Comparison of ENCODE assay signal across 17 cellular contexts in the genomic region with DNA sequence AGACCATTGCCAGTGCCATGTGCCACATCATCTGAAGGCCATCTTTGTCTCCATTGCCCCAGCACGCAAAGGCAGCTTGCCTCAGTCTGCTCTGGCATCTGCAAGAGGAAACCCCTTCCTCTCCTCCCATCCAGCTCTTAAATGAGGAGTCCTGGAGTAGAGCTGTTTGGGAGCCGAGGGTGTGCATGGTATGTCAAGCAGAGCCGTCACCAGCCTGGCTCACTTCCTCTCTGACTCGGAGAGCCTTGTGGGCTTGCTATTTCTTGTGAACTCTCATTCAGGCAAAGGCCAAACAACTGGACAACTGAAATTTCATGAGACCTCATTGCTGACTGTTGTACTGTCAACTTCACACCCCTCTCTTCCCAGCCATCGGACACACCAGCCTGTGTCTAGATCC.
DNase-seq lines count a peak whose midpoint lies in the region; ATAC-seq and TF ChIP-seq lines count a peak whose summit lies in the region.
"Had no signal": no experiment of that assay in that cellular context is flagged by ENCODE, and none has a peak within 500 bp of the region (broad histone marks: within the 10 kb centered on the region; RNA-seq: fewer than 3 reads in every experiment).

No MANE protein-coding gene starts in this region.

- POLR2A ChIA-PET in AG04450 (lab: Yijun Ruan, JAX): no interaction called here

- H3K27me3 Mint-ChIP-seq in activated T-cell treated with anti-CD3 and anti-CD28 coated beads, Interleukin-2, amount 50 U/mL, for 4 hours (ENCODE audit: low read depth): no peaks in the 10 kb centered on the region

- TF ChIP-seq EP300 in esophagus muscularis mucosa (IDR thresholded peaks at IDR 0.05): no peak
- TF ChIP-seq EP300 in upper lobe of left lung (IDR thresholded peaks at IDR 0.05): no peak

- H3K9me3 ChIP-seq in AG04450 (ENCODE audit: control insufficient read depth, insufficient read depth, low read length): no peaks in the 10 kb centered on the region
- no peaks in the 10 kb centered on the region for H3K9me3 ChIP-seq in MG63
- H3K9me3 ChIP-seq in esophagus muscularis mucosa: no peaks in the 10 kb centered on the region
- H3K9me3 ChIP-seq in left lung: no peaks in the 10 kb centered on the region
- H3K9me3 ChIP-seq in upper lobe of left lung: no peaks in the 10 kb centered on the region
- H3K9me3 ChIP-seq: body of pancreas, suprapubic skin had no signal

- 87% methylated on average over 5 of the region's 5 CpGs for WGBS in esophagus muscularis mucosa
- 86% methylated on average over 5 of the region's 5 CpGs for WGBS in upper lobe of left lung, 2 donors

- H3K36me3 ChIP-seq in MG63: peaks cover 80% of the 10 kb centered on the region
- H3K36me3 ChIP-seq in esophagus muscularis mucosa: peaks cover 5 to 41% (median 30%) of the 10 kb centered on the region in 4 donors
- peaks cover 0 to 40% of the 10 kb centered on the region in 2 donors for H3K36me3 ChIP-seq in left lung
- H3K36me3 ChIP-seq in upper lobe of left lung: peaks cover 0 to 31% (median 8%) of the 10 kb centered on the region in 4 donors

- no peaks in the 10 kb centered on the region for H3K4me1 Mint-ChIP-seq in activated T-cell treated with anti-CD3 and anti-CD28 coated beads, Interleukin-2, amount 50 U/mL, for 4 hours (ENCODE audit: low read depth)
- H3K4me1 Mint-ChIP-seq: WTC11 had no signal

- CTCF ChIA-PET in AG04450 (lab: Charles Lee): no interaction called here

- peaks cover 9% of the 10 kb centered on the region for H3K36me3 Mint-ChIP-seq in activated T-cell treated with anti-CD3 and anti-CD28 coated beads, Interleukin-2, amount 50 U/mL, for 4 hours (ENCODE audit: insufficient read depth)
- H3K36me3 Mint-ChIP-seq: natural killer cell treated with Interleukin-12 subunit alpha and Interleukin-12 subunit beta and Interleukin-15 and Interleukin-18, amount 100 ng/mL, for 72 hours; WTC11 had no signal

- no peak for TF ChIP-seq CTCF in AG04450 (IDR thresholded peaks at IDR 0.05; ENCODE audit: low read depth, low read length)
- TF ChIP-seq CTCF in esophagus muscularis mucosa (IDR thresholded peaks at IDR 0.05): no peak
- TF ChIP-seq CTCF in left lung (IDR thresholded peaks at IDR 0.05): no peak
- no peak for TF ChIP-seq CTCF in upper lobe of left lung (IDR thresholded peaks at IDR 0.05)

- TF ChIP-seq POLR2A in esophagus muscularis mucosa (IDR thresholded peaks at IDR 0.05; ENCODE audit: low read depth) (no peak), upper lobe of left lung (IDR thresholded peaks at IDR 0.05) (no peak)

- intact Hi-C loops in esophagus muscularis mucosa (cut with DNase I) (no loop called here), left lung (cut with DNase I) (no loop called here)

- no peaks in the 10 kb centered on the region for H3K9me3 Mint-ChIP-seq in activated T-cell treated with anti-CD3 and anti-CD28 coated beads, Interleukin-2, amount 50 U/mL, for 4 hours
- H3K9me3 Mint-ChIP-seq: natural killer cell treated with Interleukin-12 subunit alpha and Interleukin-12 subunit beta and Interleukin-15 and Interleukin-18, amount 100 ng/mL, for 72 hours; T-helper 1 cell treated with Interleukin-12 subunit alpha and Interleukin-12 subunit beta and Interleukin-4 antibody, amounts not matched to agents 30 μg/mL and 1 μg/mL, for 36 hours; WTC11 had no signal

- H3K27me3 ChIP-seq in AG04450 (ENCODE audit: control insufficient read depth, insufficient read depth, low read length) (no peaks in the 10 kb centered on the region), MG63 (no peaks in the 10 kb centered on the region), esophagus muscularis mucosa (no peaks in the 10 kb centered on the region), left lung (no peaks in the 10 kb centered on the region), upper lobe of left lung (no peaks in the 10 kb centered on the region)
- H3K27me3 ChIP-seq: body of pancreas, suprapubic skin had no signal

- DNase-seq in AG04450 (ENCODE audit: low read depth, low spot score): no peak
- DNase-seq in MG63: peak; percentile 45
- no peak for DNase-seq in esophagus muscularis mucosa (ENCODE audit: extremely low spot score)
- no peak for DNase-seq in left lung
- DNase-seq in upper lobe of left lung: no peak
- DNase-seq in activated T-cell treated with anti-CD3 and anti-CD28 coated beads, Interleukin-2, amount 50 U/mL, for 4 hours: no peak
- no peak for DNase-seq in KG1 (lab: John Stamatoyannopoulos, UW)
- no peak for DNase-seq in Ammon's horn (ENCODE audit: low spot score)
- DNase-seq: body of pancreas, DMS153, NCI-H1048, NCI-H2081, SHP77 treated with DMSO at 0.1 percent for 48 hours had no signal

- H3K4me3 Mint-ChIP-seq in activated T-cell treated with anti-CD3 and anti-CD28 coated beads, Interleukin-2, amount 50 U/mL, for 4 hours: no peak overlapping the region
- H3K4me3 Mint-ChIP-seq: natural killer cell treated with Interleukin-12 subunit alpha and Interleukin-12 subunit beta and Interleukin-15 and Interleukin-18, amount 100 ng/mL, for 72 hours; T-helper 1 cell treated with Interleukin-12 subunit alpha and Interleukin-12 subunit beta and Interleukin-4 antibody, amounts not matched to agents 30 μg/mL and 1 μg/mL, for 36 hours; WTC11 had no signal

- ATAC-seq in left lung (peak; percentile 13), upper lobe of left lung (ENCODE audit: low FRiP score in 2 of 2) (no peak)
- ATAC-seq in activated T-cell treated with anti-CD3 and anti-CD28 coated beads, Interleukin-2, amount 50 U/mL, for 4 hours: no peak
- ATAC-seq: body of pancreas; natural killer cell treated with Interleukin-12 subunit alpha and Interleukin-12 subunit beta and Interleukin-15 and Interleukin-18, amount 100 ng/mL, for 72 hours; WTC11 had no signal

- peaks cover 17 to 31% (median 26%) of the 10 kb centered on the region in 4 donors for H3K4me1 ChIP-seq in esophagus muscularis mucosa
- no peaks in the 10 kb centered on the region for H3K4me1 ChIP-seq in left lung
- H3K4me1 ChIP-seq in upper lobe of left lung: peaks cover 0 to 2% (median 0%) of the 10 kb centered on the region in 4 donors
- H3K4me1 ChIP-seq: body of pancreas had no signal

- H3K4me3 ChIP-seq in AG04450 (ENCODE audit: low read depth, low read length) (no peak overlapping the region), MG63 (no peak overlapping the region), esophagus muscularis mucosa (no peak overlapping the region), left lung (no peak overlapping the region), upper lobe of left lung (no peak overlapping the region)
- H3K4me3 ChIP-seq: body of pancreas, suprapubic skin had no signal

- H3K27ac ChIP-seq in AG04450 (ENCODE audit: low read depth, low read length) (peak overlapping the region; percentile 48), esophagus muscularis mucosa (replicated peaks in 1 of 4) (peak overlapping the region; percentile 13 to 35 (median 24)), left lung (no peak overlapping the region), upper lobe of left lung (no peak overlapping the region)
- H3K27ac ChIP-seq: body of pancreas, suprapubic skin had no signal

Comparison
In these comparisons a context has a peak if more than half of its experiments do, and no peak if none do; other contexts are left out.
1. H3K27ac ChIP-seq: peak in AG04450 (single experiment) and esophagus muscularis mucosa (4 of 4); none in left lung (0 of 2) and upper lobe of left lung (0 of 4).